Comparison of ENCODE assay signal across 1 cellular context in the genomic region with DNA sequence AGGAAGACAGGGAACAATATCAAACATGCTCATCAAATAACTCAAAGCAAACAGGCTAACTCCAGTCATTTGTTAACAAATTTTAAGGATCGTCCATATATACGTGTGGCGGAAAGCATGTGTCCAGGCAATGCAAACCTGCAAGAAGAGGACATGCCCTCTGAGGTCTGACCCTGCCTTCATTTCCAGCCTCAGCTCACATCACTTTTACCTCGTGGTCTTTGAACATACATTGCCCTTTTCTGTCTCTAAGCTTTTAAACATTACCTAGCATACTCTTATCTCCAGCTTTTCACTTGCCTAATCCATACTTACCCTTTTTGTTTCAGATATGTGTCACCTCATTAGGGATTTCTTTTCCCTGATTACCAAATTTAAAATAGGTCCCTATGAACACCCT.
TF ChIP-seq lines count a peak whose summit lies in the region.

No MANE protein-coding gene starts in this region.

TF ChIP-seq in GM23338, 12 proteins besides CTCF, POLR2A, EP300 and RAD21 (continued from another document):
- TF ChIP-seq, protein P1, sequence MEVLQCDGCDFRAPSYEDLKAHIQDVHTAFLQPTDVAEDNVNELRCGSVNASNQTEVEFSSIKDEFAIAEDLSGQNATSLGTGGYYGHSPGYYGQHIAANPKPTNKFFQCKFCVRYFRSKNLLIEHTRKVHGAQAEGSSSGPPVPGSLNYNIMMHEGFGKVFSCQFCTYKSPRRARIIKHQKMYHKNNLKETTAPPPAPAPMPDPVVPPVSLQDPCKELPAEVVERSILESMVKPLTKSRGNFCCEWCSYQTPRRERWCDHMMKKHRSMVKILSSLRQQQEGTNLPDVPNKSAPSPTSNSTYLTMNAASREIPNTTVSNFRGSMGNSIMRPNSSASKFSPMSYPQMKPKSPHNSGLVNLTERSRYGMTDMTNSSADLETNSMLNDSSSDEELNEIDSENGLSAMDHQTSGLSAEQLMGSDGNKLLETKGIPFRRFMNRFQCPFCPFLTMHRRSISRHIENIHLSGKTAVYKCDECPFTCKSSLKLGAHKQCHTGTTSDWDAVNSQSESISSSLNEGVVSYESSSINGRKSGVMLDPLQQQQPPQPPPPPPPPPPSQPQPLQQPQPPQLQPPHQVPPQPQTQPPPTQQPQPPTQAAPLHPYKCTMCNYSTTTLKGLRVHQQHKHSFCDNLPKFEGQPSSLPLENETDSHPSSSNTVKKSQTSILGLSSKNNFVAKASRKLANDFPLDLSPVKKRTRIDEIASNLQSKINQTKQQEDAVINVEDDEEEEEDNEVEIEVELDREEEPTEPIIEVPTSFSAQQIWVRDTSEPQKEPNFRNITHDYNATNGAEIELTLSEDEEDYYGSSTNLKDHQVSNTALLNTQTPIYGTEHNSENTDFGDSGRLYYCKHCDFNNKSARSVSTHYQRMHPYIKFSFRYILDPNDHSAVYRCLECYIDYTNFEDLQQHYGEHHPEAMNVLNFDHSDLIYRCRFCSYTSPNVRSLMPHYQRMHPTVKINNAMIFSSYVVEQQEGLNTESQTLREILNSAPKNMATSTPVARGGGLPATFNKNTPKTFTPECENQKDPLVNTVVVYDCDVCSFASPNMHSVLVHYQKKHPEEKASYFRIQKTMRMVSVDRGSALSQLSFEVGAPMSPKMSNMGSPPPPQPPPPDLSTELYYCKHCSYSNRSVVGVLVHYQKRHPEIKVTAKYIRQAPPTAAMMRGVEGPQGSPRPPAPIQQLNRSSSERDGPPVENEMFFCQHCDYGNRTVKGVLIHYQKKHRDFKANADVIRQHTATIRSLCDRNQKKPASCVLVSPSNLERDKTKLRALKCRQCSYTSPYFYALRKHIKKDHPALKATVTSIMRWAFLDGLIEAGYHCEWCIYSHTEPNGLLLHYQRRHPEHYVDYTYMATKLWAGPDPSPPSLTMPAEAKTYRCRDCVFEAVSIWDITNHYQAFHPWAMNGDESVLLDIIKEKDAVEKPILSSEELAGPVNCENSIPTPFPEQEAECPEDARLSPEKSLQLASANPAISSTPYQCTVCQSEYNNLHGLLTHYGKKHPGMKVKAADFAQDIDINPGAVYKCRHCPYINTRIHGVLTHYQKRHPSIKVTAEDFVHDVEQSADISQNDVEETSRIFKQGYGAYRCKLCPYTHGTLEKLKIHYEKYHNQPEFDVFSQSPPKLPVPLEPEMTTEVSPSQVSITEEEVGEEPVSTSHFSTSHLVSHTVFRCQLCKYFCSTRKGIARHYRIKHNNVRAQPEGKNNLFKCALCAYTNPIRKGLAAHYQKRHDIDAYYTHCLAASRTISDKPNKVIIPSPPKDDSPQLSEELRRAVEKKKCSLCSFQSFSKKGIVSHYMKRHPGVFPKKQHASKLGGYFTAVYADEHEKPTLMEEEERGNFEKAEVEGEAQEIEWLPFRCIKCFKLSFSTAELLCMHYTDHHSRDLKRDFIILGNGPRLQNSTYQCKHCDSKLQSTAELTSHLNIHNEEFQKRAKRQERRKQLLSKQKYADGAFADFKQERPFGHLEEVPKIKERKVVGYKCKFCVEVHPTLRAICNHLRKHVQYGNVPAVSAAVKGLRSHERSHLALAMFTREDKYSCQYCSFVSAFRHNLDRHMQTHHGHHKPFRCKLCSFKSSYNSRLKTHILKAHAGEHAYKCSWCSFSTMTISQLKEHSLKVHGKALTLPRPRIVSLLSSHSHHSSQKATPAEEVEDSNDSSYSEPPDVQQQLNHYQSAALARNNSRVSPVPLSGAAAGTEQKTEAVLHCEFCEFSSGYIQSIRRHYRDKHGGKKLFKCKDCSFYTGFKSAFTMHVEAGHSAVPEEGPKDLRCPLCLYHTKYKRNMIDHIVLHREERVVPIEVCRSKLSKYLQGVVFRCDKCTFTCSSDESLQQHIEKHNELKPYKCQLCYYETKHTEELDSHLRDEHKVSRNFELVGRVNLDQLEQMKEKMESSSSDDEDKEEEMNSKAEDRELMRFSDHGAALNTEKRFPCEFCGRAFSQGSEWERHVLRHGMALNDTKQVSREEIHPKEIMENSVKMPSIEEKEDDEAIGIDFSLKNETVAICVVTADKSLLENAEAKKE (CRISPR knock-in tag; IDR thresholded peaks at IDR 0.05): no peak
- TF ChIP-seq ZNF331 (CRISPR knock-in tag; IDR thresholded peaks at IDR 0.05; ENCODE audit: low read depth) (no peak), EZH2 (IDR thresholded peaks at IDR 0.05; ENCODE audit: low read depth, unreplicated experiment) (no peak), STAT1 (IDR thresholded peaks at IDR 0.05; ENCODE audit: unreplicated experiment) (no peak), ZNF114 (CRISPR knock-in tag; IDR thresholded peaks at IDR 0.05) (no peak), POLR2AphosphoS5 (IDR thresholded peaks at IDR 0.05; ENCODE audit: low read depth) (no peak), EZH2phosphoT487 (IDR thresholded peaks at IDR 0.05; ENCODE audit: unreplicated experiment) (no peak)
- TF ChIP-seq, protein P2, sequence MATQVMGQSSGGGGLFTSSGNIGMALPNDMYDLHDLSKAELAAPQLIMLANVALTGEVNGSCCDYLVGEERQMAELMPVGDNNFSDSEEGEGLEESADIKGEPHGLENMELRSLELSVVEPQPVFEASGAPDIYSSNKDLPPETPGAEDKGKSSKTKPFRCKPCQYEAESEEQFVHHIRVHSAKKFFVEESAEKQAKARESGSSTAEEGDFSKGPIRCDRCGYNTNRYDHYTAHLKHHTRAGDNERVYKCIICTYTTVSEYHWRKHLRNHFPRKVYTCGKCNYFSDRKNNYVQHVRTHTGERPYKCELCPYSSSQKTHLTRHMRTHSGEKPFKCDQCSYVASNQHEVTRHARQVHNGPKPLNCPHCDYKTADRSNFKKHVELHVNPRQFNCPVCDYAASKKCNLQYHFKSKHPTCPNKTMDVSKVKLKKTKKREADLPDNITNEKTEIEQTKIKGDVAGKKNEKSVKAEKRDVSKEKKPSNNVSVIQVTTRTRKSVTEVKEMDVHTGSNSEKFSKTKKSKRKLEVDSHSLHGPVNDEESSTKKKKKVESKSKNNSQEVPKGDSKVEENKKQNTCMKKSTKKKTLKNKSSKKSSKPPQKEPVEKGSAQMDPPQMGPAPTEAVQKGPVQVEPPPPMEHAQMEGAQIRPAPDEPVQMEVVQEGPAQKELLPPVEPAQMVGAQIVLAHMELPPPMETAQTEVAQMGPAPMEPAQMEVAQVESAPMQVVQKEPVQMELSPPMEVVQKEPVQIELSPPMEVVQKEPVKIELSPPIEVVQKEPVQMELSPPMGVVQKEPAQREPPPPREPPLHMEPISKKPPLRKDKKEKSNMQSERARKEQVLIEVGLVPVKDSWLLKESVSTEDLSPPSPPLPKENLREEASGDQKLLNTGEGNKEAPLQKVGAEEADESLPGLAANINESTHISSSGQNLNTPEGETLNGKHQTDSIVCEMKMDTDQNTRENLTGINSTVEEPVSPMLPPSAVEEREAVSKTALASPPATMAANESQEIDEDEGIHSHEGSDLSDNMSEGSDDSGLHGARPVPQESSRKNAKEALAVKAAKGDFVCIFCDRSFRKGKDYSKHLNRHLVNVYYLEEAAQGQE (IDR thresholded peaks at IDR 0.05; ENCODE audit: unreplicated experiment): no peak
- TF ChIP-seq, protein P3, sequence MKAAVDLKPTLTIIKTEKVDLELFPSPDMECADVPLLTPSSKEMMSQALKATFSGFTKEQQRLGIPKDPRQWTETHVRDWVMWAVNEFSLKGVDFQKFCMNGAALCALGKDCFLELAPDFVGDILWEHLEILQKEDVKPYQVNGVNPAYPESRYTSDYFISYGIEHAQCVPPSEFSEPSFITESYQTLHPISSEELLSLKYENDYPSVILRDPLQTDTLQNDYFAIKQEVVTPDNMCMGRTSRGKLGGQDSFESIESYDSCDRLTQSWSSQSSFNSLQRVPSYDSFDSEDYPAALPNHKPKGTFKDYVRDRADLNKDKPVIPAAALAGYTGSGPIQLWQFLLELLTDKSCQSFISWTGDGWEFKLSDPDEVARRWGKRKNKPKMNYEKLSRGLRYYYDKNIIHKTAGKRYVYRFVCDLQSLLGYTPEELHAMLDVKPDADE (IDR thresholded peaks at IDR 0.05): no peak
